ENCODE assay signal across 29 cellular contexts in genomic region chr16:89023151-89023551, GRCh38. TPM values are rescaled to one million over a fixed set of nuclear protein-coding genes. Genes with fewer than 3 reads are reported as not detected.
DNase-seq lines count a peak whose midpoint lies in the region; ATAC-seq and TF ChIP-seq lines count a peak whose summit lies in the region.
"Had no signal": no experiment of that assay in that cellular context is flagged by ENCODE, and none has a peak within 500 bp of the region (broad histone marks: within the 10 kb centered on the region; RNA-seq: fewer than 3 reads in every experiment).

No MANE protein-coding gene starts in this region.

- intact Hi-C loops in left ventricle myocardium inferior (cut with micrococcal nuclease) (no loop called here), left ventricle myocardium superior (cut with micrococcal nuclease) (no loop called here)
- intact Hi-C loops in activated T-helper 2 cell treated with anti-CD3 and anti-CD28 coated beads, Interferon-gamma antibody, Interleukin-2, Interleukin-4, amounts not matched to agents 10 μg/mL and 5 μg/mL and 100 μg/mL, durations not matched to agents 14 hours and 24 hours and 36 hours (cut with micrococcal nuclease): no loop called here

- H3K27me3 ChIP-seq in left ventricle myocardium inferior (ENCODE audit: low read depth): peaks cover 90% of the 10 kb centered on the region
- H3K27me3 ChIP-seq: BLaER1, brain microvascular endothelial cell, foreskin keratinocyte, hepatocyte had no signal

- CTCF ChIA-PET in activated naive CD4-positive, alpha-beta T cell treated with anti-CD3 and anti-CD28 coated beads, Interleukin-2, amount 10 ng/mL, durations not matched to agents 7 days and 5 days (lab: Charles Lee): no interaction called here

- H3K4me1 Mint-ChIP-seq in activated T-helper 2 cell treated with anti-CD3 and anti-CD28 coated beads, Interferon-gamma antibody, Interleukin-2, Interleukin-4, amounts not matched to agents 10 μg/mL and 5 μg/mL and 100 μg/mL, durations not matched to agents 14 hours and 24 hours and 36 hours (ENCODE audit: low read depth): peaks cover 29% of the 10 kb centered on the region
- H3K4me1 Mint-ChIP-seq in nephron progenitor cell: no peaks in the 10 kb centered on the region
- H3K4me1 Mint-ChIP-seq in activated naive CD4-positive, alpha-beta T cell treated with anti-CD3 and anti-CD28 coated beads, Interleukin-2, amount 10 ng/mL, durations not matched to agents 7 days and 5 days: peaks cover 17% of the 10 kb centered on the region

- H3K9me3 ChIP-seq in left ventricle myocardium inferior (replicated peaks): peaks cover 25% of the 10 kb centered on the region
- H3K9me3 ChIP-seq: adrenal gland had no signal

- TF ChIP-seq CTCF in left ventricle myocardium inferior (IDR thresholded peaks at IDR 0.05; ENCODE audit: borderline replicate concordance) (no peak), nephron progenitor cell (IDR thresholded peaks at IDR 0.05) (no peak)

- ATAC-seq in left ventricle myocardium superior: no peak
- ATAC-seq: esophagus mucosa; foreskin keratinocyte; left lobe of liver; naive thymus-derived CD4-positive, alpha-beta T cell had no signal

- H3K9me3 Mint-ChIP-seq in activated T-helper 2 cell treated with anti-CD3 and anti-CD28 coated beads, Interferon-gamma antibody, Interleukin-2, Interleukin-4, amounts not matched to agents 10 μg/mL and 5 μg/mL and 100 μg/mL, durations not matched to agents 14 hours and 24 hours and 36 hours: peaks cover 25% of the 10 kb centered on the region
- H3K9me3 Mint-ChIP-seq in nephron progenitor cell: peaks cover 13% of the 10 kb centered on the region
- peaks cover 24% of the 10 kb centered on the region for H3K9me3 Mint-ChIP-seq in activated naive CD4-positive, alpha-beta T cell treated with anti-CD3 and anti-CD28 coated beads, Interleukin-2, amount 10 ng/mL, durations not matched to agents 7 days and 5 days

- H3K27ac ChIP-seq in left ventricle myocardium inferior (replicated peaks): no peak overlapping the region
- H3K27ac ChIP-seq: adrenal gland, BLaER1, brain microvascular endothelial cell, foreskin keratinocyte, hepatocyte, HL-60, parathyroid adenoma had no signal

- H3K4me3 ChIP-seq in left ventricle myocardium inferior: no peak overlapping the region
- H3K4me3 ChIP-seq: adrenal gland, BLaER1, hepatocyte had no signal

- H3K4me1 ChIP-seq in left ventricle myocardium inferior: no peaks in the 10 kb centered on the region
- H3K4me1 ChIP-seq: adrenal gland, BLaER1, foreskin keratinocyte, parathyroid adenoma had no signal

- peak; percentile 1 for DNase-seq in left ventricle myocardium inferior
- no peak for DNase-seq in left ventricle myocardium superior
- DNase-seq in activated T-helper 2 cell treated with anti-CD3 and anti-CD28 coated beads, Interferon-gamma antibody, Interleukin-2, Interleukin-4, amounts not matched to agents 10 μg/mL and 5 μg/mL and 100 μg/mL, durations not matched to agents 14 hours and 24 hours and 36 hours (ENCODE audit: low spot score): no peak
- DNase-seq in nephron progenitor cell: no peak
- no peak for DNase-seq in glomerular visceral epithelial cell (ENCODE audit: extremely low spot score)
- no peak for DNase-seq in NCI-H2196 (lab: John Stamatoyannopoulos, UW; ENCODE audit: unreplicated experiment)
- DNase-seq in activated naive CD4-positive, alpha-beta T cell treated with anti-CD3 and anti-CD28 coated beads, Interleukin-2, amount 10 ng/mL, durations not matched to agents 7 days and 5 days: no peak
- DNase-seq in activated CD4-positive, alpha-beta T cell treated with anti-CD3 and anti-CD28 coated beads, Interleukin-2, amount 50 U/mL, for 4 hours: no peak
- DNase-seq: activated CD4-positive, alpha-beta memory T cell treated with anti-CD3 and anti-CD28 coated beads for 36 hours; activated CD8-positive, alpha-beta memory T cell treated with anti-CD3 and anti-CD28 coated beads, Interleukin-2, amount 50 U/mL, for 48 hours; adrenal gland; brain microvascular endothelial cell; Calu3; DND-41; effector memory CD4-positive, alpha-beta T cell; foreskin keratinocyte; HCEC 1CT; naive thymus-derived CD4-positive, alpha-beta T cell; NCI-H2029 treated with DMSO at 0.1 percent for 48 hours; NCI-H446; OCI-M1; T-helper 9 cell had no signal

- H3K36me3 ChIP-seq in left ventricle myocardium inferior: no peaks in the 10 kb centered on the region
- H3K36me3 ChIP-seq: adrenal gland, BLaER1, brain microvascular endothelial cell had no signal

- no peaks in the 10 kb centered on the region for H3K27me3 Mint-ChIP-seq in activated T-helper 2 cell treated with anti-CD3 and anti-CD28 coated beads, Interferon-gamma antibody, Interleukin-2, Interleukin-4, amounts not matched to agents 10 μg/mL and 5 μg/mL and 100 μg/mL, durations not matched to agents 14 hours and 24 hours and 36 hours (ENCODE audit: low read depth)
- peaks cover 39% of the 10 kb centered on the region for H3K27me3 Mint-ChIP-seq in nephron progenitor cell (ENCODE audit: low read depth, poor library complexity)
- H3K27me3 Mint-ChIP-seq in activated naive CD4-positive, alpha-beta T cell treated with anti-CD3 and anti-CD28 coated beads, Interleukin-2, amount 10 ng/mL, durations not matched to agents 7 days and 5 days: no peaks in the 10 kb centered on the region
- H3K27me3 Mint-ChIP-seq: activated CD4-positive, alpha-beta memory T cell treated with anti-CD3 and anti-CD28 coated beads for 36 hours had no signal

- H3K4me3 Mint-ChIP-seq in activated T-helper 2 cell treated with anti-CD3 and anti-CD28 coated beads, Interferon-gamma antibody, Interleukin-2, Interleukin-4, amounts not matched to agents 10 μg/mL and 5 μg/mL and 100 μg/mL, durations not matched to agents 14 hours and 24 hours and 36 hours (ENCODE audit: low read depth): no peak overlapping the region
- no peak overlapping the region for H3K4me3 Mint-ChIP-seq in nephron progenitor cell
- no peak overlapping the region for H3K4me3 Mint-ChIP-seq in activated naive CD4-positive, alpha-beta T cell treated with anti-CD3 and anti-CD28 coated beads, Interleukin-2, amount 10 ng/mL, durations not matched to agents 7 days and 5 days
- H3K4me3 Mint-ChIP-seq: activated CD4-positive, alpha-beta memory T cell treated with anti-CD3 and anti-CD28 coated beads for 36 hours; type B pancreatic cell had no signal

- H3K36me3 Mint-ChIP-seq in activated T-helper 2 cell treated with anti-CD3 and anti-CD28 coated beads, Interferon-gamma antibody, Interleukin-2, Interleukin-4, amounts not matched to agents 10 μg/mL and 5 μg/mL and 100 μg/mL, durations not matched to agents 14 hours and 24 hours and 36 hours (ENCODE audit: low read depth): peaks cover 14% of the 10 kb centered on the region
- H3K36me3 Mint-ChIP-seq in nephron progenitor cell (ENCODE audit: low read depth): no peaks in the 10 kb centered on the region
- peaks cover 4% of the 10 kb centered on the region for H3K36me3 Mint-ChIP-seq in activated naive CD4-positive, alpha-beta T cell treated with anti-CD3 and anti-CD28 coated beads, Interleukin-2, amount 10 ng/mL, durations not matched to agents 7 days and 5 days
- H3K36me3 Mint-ChIP-seq: type B pancreatic cell had no signal

- H3K27ac Mint-ChIP-seq in activated T-helper 2 cell treated with anti-CD3 and anti-CD28 coated beads, Interferon-gamma antibody, Interleukin-2, Interleukin-4, amounts not matched to agents 10 μg/mL and 5 μg/mL and 100 μg/mL, durations not matched to agents 14 hours and 24 hours and 36 hours: peak overlapping the region; percentile 0
- H3K27ac Mint-ChIP-seq in nephron progenitor cell: peak overlapping the region; percentile 5
- no peak overlapping the region for H3K27ac Mint-ChIP-seq in activated naive CD4-positive, alpha-beta T cell treated with anti-CD3 and anti-CD28 coated beads, Interleukin-2, amount 10 ng/mL, durations not matched to agents 7 days and 5 days
- H3K27ac Mint-ChIP-seq: activated CD4-positive, alpha-beta memory T cell treated with anti-CD3 and anti-CD28 coated beads for 36 hours; naive thymus-derived CD4-positive, alpha-beta T cell; type B pancreatic cell had no signal

RNA-seq across cellular contexts. Expression of gene CBFA2T3, which starts 46.1 kb away (rescaled TPM):
- 8.6 TPM for total RNA-seq in left ventricle myocardium inferior
- total RNA-seq in left ventricle myocardium superior: 11.5 TPM
- total RNA-seq in activated T-helper 2 cell treated with anti-CD3 and anti-CD28 coated beads, Interferon-gamma antibody, Interleukin-2, Interleukin-4, amounts not matched to agents 10 μg/mL and 5 μg/mL and 100 μg/mL, durations not matched to agents 14 hours and 24 hours and 36 hours: 0.23 and 0.30 TPM in 2 replicates
- total RNA-seq: Calu3 had no signal
